ENCODE assay signal across 12 cellular contexts in genomic region chr7:50552921-50553320, GRCh38. TPM values are rescaled to one million over a fixed set of nuclear protein-coding genes. Genes with fewer than 3 reads are reported as not detected.
DNase-seq lines count a peak whose midpoint lies in the region; ATAC-seq and TF ChIP-seq lines count a peak whose summit lies in the region.
"Had no signal": no experiment of that assay in that cellular context is flagged by ENCODE, and none has a peak within 500 bp of the region (broad histone marks: within the 10 kb centered on the region; RNA-seq: fewer than 3 reads in every experiment).

No MANE protein-coding gene starts in this region.

- peaks cover 6% of the 10 kb centered on the region for H3K36me3 Mint-ChIP-seq in MCF 10A (ENCODE audit: insufficient read depth, unreplicated experiment)
- no peaks in the 10 kb centered on the region for H3K36me3 Mint-ChIP-seq in activated CD8-positive, alpha-beta T cell treated with anti-CD3 and anti-CD28 coated beads for 36 hours (ENCODE audit: low read depth)
- H3K36me3 Mint-ChIP-seq in naive thymus-derived CD8-positive, alpha-beta T cell, result no peaks in the 10 kb centered on the region
- H3K36me3 Mint-ChIP-seq: naive thymus-derived CD4-positive, alpha-beta T cell had no signal

- intact Hi-C loops in MCF 10A (cut with micrococcal nuclease), result no loop called here
- intact Hi-C loops in breast epithelium (cut with DNase I; ENCODE audit: low total_unique reads), result no loop called here
- intact Hi-C loops in activated CD8-positive, alpha-beta T cell treated with anti-CD3 and anti-CD28 coated beads for 36 hours (cut with micrococcal nuclease), result no loop called here

- POLR2A ChIA-PET in MCF 10A (lab: Yijun Ruan, JAX), result interaction anchor here (1.4 kb wide), 1 partner anchor 17 kb away, joined by 4 read pairs; no protein-coding TSS in a partner anchor
- POLR2A ChIA-PET in activated CD8-positive, alpha-beta T cell treated with anti-CD3 and anti-CD28 coated beads for 36 hours (lab: Charles Lee), result no interaction called here
- POLR2A ChIA-PET in naive thymus-derived CD8-positive, alpha-beta T cell (lab: Charles Lee), result no interaction called here

- H3K4me1 ChIP-seq in breast epithelium (no peaks in the 10 kb centered on the region), hepatocyte (ENCODE audit: insufficient read depth) (peaks cover 38% of the 10 kb centered on the region), upper lobe of left lung (peaks cover 0 to 9% (median 5%) of the 10 kb centered on the region in 4 donors)

- TF ChIP-seq POLR2A in breast epithelium (IDR thresholded peaks at IDR 0.05), result no peak
- TF ChIP-seq POLR2A in upper lobe of left lung (IDR thresholded peaks at IDR 0.05), result no peak

- H3K79me2 ChIP-seq in hepatocyte, result peaks cover 59% of the 10 kb centered on the region

- H3K27ac Mint-ChIP-seq in MCF 10A (ENCODE audit: low read depth, unreplicated experiment), result no peak overlapping the region
- H3K27ac Mint-ChIP-seq in activated CD8-positive, alpha-beta T cell treated with anti-CD3 and anti-CD28 coated beads for 36 hours, result no peak overlapping the region
- H3K27ac Mint-ChIP-seq in naive thymus-derived CD8-positive, alpha-beta T cell, result peak overlapping the region in 1 of 10 donors; percentile 26
- H3K27ac Mint-ChIP-seq: naive thymus-derived CD4-positive, alpha-beta T cell had no signal

- peaks cover 6% of the 10 kb centered on the region for H3K4me1 Mint-ChIP-seq in MCF 10A (ENCODE audit: insufficient read depth, unreplicated experiment)
- no peaks in the 10 kb centered on the region for H3K4me1 Mint-ChIP-seq in activated CD8-positive, alpha-beta T cell treated with anti-CD3 and anti-CD28 coated beads for 36 hours (ENCODE audit: low read depth)
- no peaks in the 10 kb centered on the region for H3K4me1 Mint-ChIP-seq in naive thymus-derived CD8-positive, alpha-beta T cell
- H3K4me1 Mint-ChIP-seq: naive thymus-derived CD4-positive, alpha-beta T cell had no signal

- H2AFZ ChIP-seq in hepatocyte, result no peak overlapping the region

- H3K9me2 ChIP-seq in hepatocyte (replicated peaks; ENCODE audit: insufficient read depth), result no peaks in the 10 kb centered on the region

- peaks cover 3% of the 10 kb centered on the region for H4K20me1 ChIP-seq in hepatocyte (ENCODE audit: insufficient read depth, poor library complexity, severe bottlenecking)

- H3K27me3 ChIP-seq in breast epithelium (no peaks in the 10 kb centered on the region), hepatocyte (no peaks in the 10 kb centered on the region), upper lobe of left lung (no peaks in the 10 kb centered on the region)

- CTCF ChIA-PET in MCF 10A (lab: Yijun Ruan, JAX), result interaction anchor here (0.6 kb wide), 1 partner anchor 85 kb away, joined by 3 read pairs; no protein-coding TSS in a partner anchor
- CTCF ChIA-PET in activated CD8-positive, alpha-beta T cell treated with anti-CD3 and anti-CD28 coated beads for 36 hours (lab: Charles Lee), result no interaction called here

- ATAC-seq in activated CD8-positive, alpha-beta T cell treated with anti-CD3 and anti-CD28 coated beads for 36 hours, result no peak
- ATAC-seq in upper lobe of left lung (ENCODE audit: low FRiP score in 2 of 2) (peak; percentile 37 to 64), GM21576 (IDR thresholded peaks at IDR 0.05; ENCODE audit: unreplicated experiment) (no peak)
- no peak for ATAC-seq in naive thymus-derived CD8-positive, alpha-beta T cell
- ATAC-seq: naive thymus-derived CD4-positive, alpha-beta T cell had no signal

- peaks cover 12% of the 10 kb centered on the region for H3K27me3 Mint-ChIP-seq in MCF 10A (ENCODE audit: insufficient read depth, unreplicated experiment)
- H3K27me3 Mint-ChIP-seq in activated CD8-positive, alpha-beta T cell treated with anti-CD3 and anti-CD28 coated beads for 36 hours, result peaks cover 16% of the 10 kb centered on the region
- peaks cover 4 to 32% (median 13%) of the 10 kb centered on the region in 5 donors for H3K27me3 Mint-ChIP-seq in naive thymus-derived CD8-positive, alpha-beta T cell

- no peak overlapping the region for H3K4me3 ChIP-seq in breast epithelium
- H3K4me3 ChIP-seq in hepatocyte, result no peak overlapping the region
- no peak overlapping the region for H3K4me3 ChIP-seq in upper lobe of left lung

- no TSS peak for BruUV-seq in MCF 10A (replicated peaks; lab: Mats Ljungman, UMichigan)

- DNase-seq in MCF 10A (ENCODE audit: unreplicated experiment) (peak; percentile 41), breast epithelium (ENCODE audit: low spot score in 2 of 2) (no peak), hepatocyte (ENCODE audit: low spot score) (peak; percentile 78), upper lobe of left lung (no peak)
- peak; percentile 11 for DNase-seq in activated CD8-positive, alpha-beta T cell treated with anti-CD3 and anti-CD28 coated beads for 36 hours
- DNase-seq in naive thymus-derived CD8-positive, alpha-beta T cell, result no peak
- no peak for DNase-seq in activated T-cell treated with anti-CD3 and anti-CD28 coated beads, Interleukin-2, amount 50 U/mL, for 1 hour
- DNase-seq: activated T-cell treated with anti-CD3 and anti-CD28 coated beads, Interleukin-2, amount 50 U/mL, for 48 hours; naive thymus-derived CD4-positive, alpha-beta T cell; SW 1271 had no signal

- H3K9me3 Mint-ChIP-seq in MCF 10A (ENCODE audit: unreplicated experiment), result no peaks in the 10 kb centered on the region
- H3K9me3 Mint-ChIP-seq in activated CD8-positive, alpha-beta T cell treated with anti-CD3 and anti-CD28 coated beads for 36 hours, result no peaks in the 10 kb centered on the region
- no peaks in the 10 kb centered on the region for H3K9me3 Mint-ChIP-seq in naive thymus-derived CD8-positive, alpha-beta T cell

- 44% methylated on average over 4 of the region's 4 CpGs for WGBS in hepatocyte (ENCODE audit: low lambda C conversion rate, missing lambda C conversion rate)
- 21 to 56% methylated on average over 4 of the region's 4 CpGs for WGBS in upper lobe of left lung, 2 donors

- H3K4me2 ChIP-seq in hepatocyte, result no peak overlapping the region

- no peak overlapping the region for H3K4me3 Mint-ChIP-seq in MCF 10A (ENCODE audit: unreplicated experiment)
- H3K4me3 Mint-ChIP-seq in activated CD8-positive, alpha-beta T cell treated with anti-CD3 and anti-CD28 coated beads for 36 hours, result no peak overlapping the region
- no peak overlapping the region for H3K4me3 Mint-ChIP-seq in naive thymus-derived CD8-positive, alpha-beta T cell
- H3K4me3 Mint-ChIP-seq: naive thymus-derived CD4-positive, alpha-beta T cell had no signal

- H3K27ac ChIP-seq in breast epithelium, result no peak overlapping the region
- no peak overlapping the region for H3K27ac ChIP-seq in hepatocyte
- no peak overlapping the region for H3K27ac ChIP-seq in upper lobe of left lung
- H3K27ac ChIP-seq: C4-2B had no signal

- H3K9me3 ChIP-seq in breast epithelium (no peaks in the 10 kb centered on the region), hepatocyte (ENCODE audit: low read depth) (no peaks in the 10 kb centered on the region), upper lobe of left lung (no peaks in the 10 kb centered on the region)

- TF ChIP-seq EP300 in upper lobe of left lung (IDR thresholded peaks at IDR 0.05), result no peak

- no peak for TF ChIP-seq CTCF in MCF 10A (IDR thresholded peaks at IDR 0.05; ENCODE audit: unreplicated experiment)
- no peak for TF ChIP-seq CTCF in breast epithelium (IDR thresholded peaks at IDR 0.05)
- TF ChIP-seq CTCF in activated CD8-positive, alpha-beta T cell treated with anti-CD3 and anti-CD28 coated beads for 36 hours (IDR thresholded peaks at IDR 0.05), result no peak
- TF ChIP-seq CTCF in hepatocyte (IDR thresholded peaks at IDR 0.05; ENCODE audit: poor library complexity), result no peak
- TF ChIP-seq CTCF in upper lobe of left lung (IDR thresholded peaks at IDR 0.05), result no peak

- H3K36me3 ChIP-seq in breast epithelium, result no peaks in the 10 kb centered on the region
- no peaks in the 10 kb centered on the region for H3K36me3 ChIP-seq in hepatocyte (replicated peaks; ENCODE audit: insufficient read depth, low read depth)
- H3K36me3 ChIP-seq in upper lobe of left lung, result no peaks in the 10 kb centered on the region

RNA-seq across cellular contexts. Expression of gene DDC, which starts 12.3 kb away (rescaled TPM):
- total RNA-seq in MCF 10A (2022), result 0.64 and 0.79 TPM in 2 replicates
- under 1 TPM in 2 of 3 donors, not detected in 1; 0.29 to 0.33 TPM for total RNA-seq in breast epithelium
- 1 to 10 TPM in 1 of 2 experiments, under 1 TPM in 1; 0.36 to 1.2 TPM for total RNA-seq in activated CD8-positive, alpha-beta T cell treated with anti-CD3 and anti-CD28 coated beads for 36 hours
- 56.1 and 58.0 TPM in 2 replicates for total RNA-seq in hepatocyte
- 37.8 and 42.4 TPM in 2 replicates for polyA plus RNA-seq in hepatocyte
- 1 to 10 TPM in 5 of 6 donors, not detected in 1; 1.2 to 2.0 (median 1.4) TPM for total RNA-seq in upper lobe of left lung
- not detected for total RNA-seq in naive thymus-derived CD8-positive, alpha-beta T cell
- polyA plus RNA-seq in naive thymus-derived CD8-positive, alpha-beta T cell, result not detected
- total RNA-seq: naive thymus-derived CD4-positive, alpha-beta T cell had no signal
- polyA plus RNA-seq: naive thymus-derived CD4-positive, alpha-beta T cell had no signal

Comparison
In these comparisons a context has a peak if more than half of its experiments do, and no peak if none do; other contexts are left out.
1. DNase-seq: peak in MCF 10A (single experiment), activated CD8-positive, alpha-beta T cell treated with anti-CD3 and anti-CD28 coated beads for 36 hours (single experiment) and hepatocyte (single experiment); none in breast epithelium (0 of 2), upper lobe of left lung (0 of 2), naive thymus-derived CD8-positive, alpha-beta T cell (0 of 10) and activated T-cell treated with anti-CD3 and anti-CD28 coated beads, Interleukin-2, amount 50 U/mL, for 1 hour (single experiment).
2. ATAC-seq: peak in upper lobe of left lung (2 of 2); none in activated CD8-positive, alpha-beta T cell treated with anti-CD3 and anti-CD28 coated beads for 36 hours (single experiment), naive thymus-derived CD8-positive, alpha-beta T cell (0 of 2) and GM21576 (single experiment).
3. RNA of gene DDC, which starts 12.3 kb away (total RNA-seq): 56.1 to 58.0 TPM in hepatocyte; 1.2 to 2.0 TPM in upper lobe of left lung, 0.36 to 1.2 TPM in activated CD8-positive, alpha-beta T cell treated with anti-CD3 and anti-CD28 coated beads for 36 hours, 0.64 to 0.79 TPM in MCF 10A, 0.29 to 0.33 TPM in breast epithelium and not detected in naive thymus-derived CD8-positive, alpha-beta T cell; every median in the first group is over 10 times any median in the second.